ENCODE assay signal across 14 cellular contexts in genomic region chr22:22510833-22511232, GRCh38. TPM values are rescaled to one million over a fixed set of nuclear protein-coding genes. Genes with fewer than 3 reads are reported as not detected.
"Had no signal": no experiment of that assay in that cellular context is flagged by ENCODE, and none has a peak within 500 bp of the region (broad histone marks: within the 10 kb centered on the region; RNA-seq: fewer than 3 reads in every experiment).

No MANE protein-coding gene starts in this region.

RNA-seq across cellular contexts. Expression of gene ZNF280B, which starts 2.3 kb away (rescaled TPM):
- total RNA-seq: thoracic aorta had no signal

RNA-seq across cellular contexts. Expression of gene ZNF280A, which starts 9.2 kb away (rescaled TPM):
- total RNA-seq: stomach, subcutaneous adipose tissue, suprapubic skin, temporal lobe, thoracic aorta, thyroid gland, transverse colon, upper lobe of left lung, upper lobe of right lung, ureter, urinary bladder, uterus, vagina had no signal
- polyA plus RNA-seq: stomach, urinary bladder had no signal

RNA-seq across cellular contexts. Expression of gene PRAME, which starts 48.2 kb away (rescaled TPM):
- total RNA-seq: stomach, subcutaneous adipose tissue, suprapubic skin, temporal lobe, thoracic aorta, tibial nerve, upper lobe of right lung, ureter, urinary bladder, vagina had no signal
- polyA plus RNA-seq: stomach, urinary bladder had no signal
